1 cellular context compared by ENCODE assay signal in the genomic region with DNA sequence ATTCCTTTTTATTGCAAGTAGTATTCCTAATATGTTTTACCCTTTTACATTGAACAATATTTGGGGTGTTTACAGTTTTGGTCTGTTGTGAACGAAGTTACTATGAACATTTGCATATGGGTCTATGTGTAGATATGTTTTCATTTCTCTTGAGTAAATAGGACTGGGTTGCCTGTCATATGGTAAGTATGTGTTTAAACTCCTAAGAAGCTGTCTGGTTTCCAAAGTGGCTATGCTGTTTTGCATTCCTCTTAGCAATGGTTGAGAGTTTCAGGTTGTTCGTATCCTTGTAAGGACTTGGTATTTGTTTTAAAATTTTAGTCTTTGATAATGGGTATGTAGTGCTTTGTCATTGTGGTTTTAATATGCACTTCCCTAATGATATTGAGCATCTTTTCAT.
TF ChIP-seq lines count a peak whose summit lies in the region.

No MANE protein-coding gene starts in this region.

TF ChIP-seq in K562, 482 proteins besides CTCF, POLR2A, EP300 and RAD21 (continued from another document):
- TF ChIP-seq, protein P1, sequence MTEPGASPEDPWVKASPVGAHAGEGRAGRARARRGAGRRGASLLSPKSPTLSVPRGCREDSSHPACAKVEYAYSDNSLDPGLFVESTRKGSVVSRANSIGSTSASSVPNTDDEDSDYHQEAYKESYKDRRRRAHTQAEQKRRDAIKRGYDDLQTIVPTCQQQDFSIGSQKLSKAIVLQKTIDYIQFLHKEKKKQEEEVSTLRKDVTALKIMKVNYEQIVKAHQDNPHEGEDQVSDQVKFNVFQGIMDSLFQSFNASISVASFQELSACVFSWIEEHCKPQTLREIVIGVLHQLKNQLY (CRISPR knock-in tag; conservative IDR thresholded peaks at IDR 0.05), result no peak
- TF ChIP-seq KDM4B (IDR thresholded peaks at IDR 0.05; ENCODE audit: borderline replicate concordance in 2 of 2, low read depth in 1 of 2), result no peak
- TF ChIP-seq, protein P2, sequence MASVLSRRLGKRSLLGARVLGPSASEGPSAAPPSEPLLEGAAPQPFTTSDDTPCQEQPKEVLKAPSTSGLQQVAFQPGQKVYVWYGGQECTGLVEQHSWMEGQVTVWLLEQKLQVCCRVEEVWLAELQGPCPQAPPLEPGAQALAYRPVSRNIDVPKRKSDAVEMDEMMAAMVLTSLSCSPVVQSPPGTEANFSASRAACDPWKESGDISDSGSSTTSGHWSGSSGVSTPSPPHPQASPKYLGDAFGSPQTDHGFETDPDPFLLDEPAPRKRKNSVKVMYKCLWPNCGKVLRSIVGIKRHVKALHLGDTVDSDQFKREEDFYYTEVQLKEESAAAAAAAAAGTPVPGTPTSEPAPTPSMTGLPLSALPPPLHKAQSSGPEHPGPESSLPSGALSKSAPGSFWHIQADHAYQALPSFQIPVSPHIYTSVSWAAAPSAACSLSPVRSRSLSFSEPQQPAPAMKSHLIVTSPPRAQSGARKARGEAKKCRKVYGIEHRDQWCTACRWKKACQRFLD (CRISPR knock-in tag; IDR thresholded peaks at IDR 0.05), result no peak
- TF ChIP-seq KAT7 (CRISPR knock-in tag; IDR thresholded peaks at IDR 0.05; ENCODE audit: borderline replicate concordance), result no peak
- no peak for TF ChIP-seq FOXP1 (CRISPR knock-in tag; IDR thresholded peaks at IDR 0.05)
- TF ChIP-seq, protein P3, sequence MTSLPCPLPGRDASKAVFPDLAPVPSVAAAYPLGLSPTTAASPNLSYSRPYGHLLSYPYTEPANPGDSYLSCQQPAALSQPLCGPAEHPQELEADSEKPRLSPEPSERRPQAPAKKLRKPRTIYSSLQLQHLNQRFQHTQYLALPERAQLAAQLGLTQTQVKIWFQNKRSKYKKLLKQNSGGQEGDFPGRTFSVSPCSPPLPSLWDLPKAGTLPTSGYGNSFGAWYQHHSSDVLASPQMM (CRISPR knock-in tag; IDR thresholded peaks at IDR 0.05), result no peak
- no peak for TF ChIP-seq CAMTA2 (CRISPR knock-in tag; conservative IDR thresholded peaks at IDR 0.05)
- no peak for TF ChIP-seq KLF6 (CRISPR knock-in tag; IDR thresholded peaks at IDR 0.05; ENCODE audit: borderline replicate concordance)
- TF ChIP-seq ARNT (IDR thresholded peaks at IDR 0.05), result no peak
- TF ChIP-seq NFE2 (IDR thresholded peaks at IDR 0.05; ENCODE audit: low read depth), result no peak
- TF ChIP-seq CCAR2 (IDR thresholded peaks at IDR 0.05; ENCODE audit: low read depth, low read length), result no peak
TF ChIP-seq in K562: peak in this region for 2.
